In the genomic region with DNA sequence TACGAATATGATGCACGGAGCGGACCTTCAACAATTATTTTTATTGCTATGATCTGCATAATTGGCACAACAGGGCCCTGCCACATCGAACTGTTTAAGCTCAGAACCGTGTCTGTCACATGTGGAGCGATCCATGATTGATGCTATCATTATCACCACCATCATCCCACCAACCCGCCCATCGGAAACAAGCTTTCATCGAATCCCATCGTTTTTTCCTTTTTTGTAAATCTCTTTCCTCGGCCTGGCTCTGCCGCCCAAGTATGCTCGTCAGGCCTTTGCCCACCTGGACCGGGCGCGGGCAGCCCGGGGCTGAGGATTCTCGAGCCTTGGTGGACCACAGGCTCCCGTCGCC, we compare ENCODE assay signal across 8 cellular contexts. TPM values are rescaled to one million over a fixed set of nuclear protein-coding genes. Genes with fewer than 3 reads are reported as not detected.
DNase-seq lines count a peak whose midpoint lies in the region; ATAC-seq and TF ChIP-seq lines count a peak whose summit lies in the region.

No MANE protein-coding gene starts in this region.

- H3K27ac ChIP-seq in iPS-20b (ENCODE audit: low read length) (no peak overlapping the region), transverse colon (peak overlapping the region in 3 of 4 donors; percentile 15 to 54 (median 27)), body of pancreas (no peak overlapping the region)

- peak overlapping the region; percentile 99 to 100 for H3K4me3 Mint-ChIP-seq in activated T-cell treated with anti-CD3 and anti-CD28 coated beads, Interleukin-2, amount 50 U/mL, for 72 hours
- H3K4me3 Mint-ChIP-seq in T-helper 17 cell: peak overlapping the region; percentile 97

- H3K27me3 ChIP-seq in iPS-20b (ENCODE audit: insufficient read depth, low read length) (no peaks in the 10 kb centered on the region), transverse colon (no peaks in the 10 kb centered on the region), body of pancreas (no peaks in the 10 kb centered on the region)

- H3K36me3 ChIP-seq in iPS-20b (ENCODE audit: insufficient read depth, low read depth, low read length) (peaks cover 30% of the 10 kb centered on the region), transverse colon (peaks cover 0 to 16% (median 8%) of the 10 kb centered on the region in 4 donors), body of pancreas (replicated peaks in 1 of 2; ENCODE audit: insufficient read depth in 1 of 2, low read depth in 2 of 2) (peaks cover 6 to 9% of the 10 kb centered on the region in 2 donors)

- H3K4me1 ChIP-seq in iPS-20b (ENCODE audit: insufficient read depth, low read length) (0 out of 2 replicates have a peak, but pooled peaks cover 3% of the 10 kb centered on the region), transverse colon (peaks cover 3 to 16% (median 13%) of the 10 kb centered on the region in 4 donors), body of pancreas (peaks cover 11% of the 10 kb centered on the region)

- TF ChIP-seq CTCF in transverse colon (IDR thresholded peaks at IDR 0.05) (no peak), body of pancreas (IDR thresholded peaks at IDR 0.05) (no peak)

- peak in 1 of 2 donors; percentile 5 for ATAC-seq in activated T-cell treated with anti-CD3 and anti-CD28 coated beads, Interleukin-2, amount 50 U/mL, for 72 hours (replicated peaks in 1 of 2)
- ATAC-seq in T-helper 17 cell (peak; percentile 2), body of pancreas (no peak)

- in situ Hi-C loops in transverse colon (cut with MboI; ENCODE audit: low pct_ligation_motif_present in 1 of 4, low pct_unique_long_range_greater_than_20kb in 1 of 4, low sequenced_read_pairs in 3 of 4): no loop called here

- H3K27me3 Mint-ChIP-seq in activated T-cell treated with anti-CD3 and anti-CD28 coated beads, Interleukin-2, amount 50 U/mL, for 72 hours (ENCODE audit: low read depth): no peaks in the 10 kb centered on the region
- no peaks in the 10 kb centered on the region for H3K27me3 Mint-ChIP-seq in T-helper 17 cell

- H3K36me3 Mint-ChIP-seq in activated T-cell treated with anti-CD3 and anti-CD28 coated beads, Interleukin-2, amount 50 U/mL, for 72 hours (ENCODE audit: insufficient read depth in 2 of 2): peaks cover 0 to 5% of the 10 kb centered on the region in 2 donors
- H3K36me3 Mint-ChIP-seq in T-helper 17 cell (ENCODE audit: low read depth): no peaks in the 10 kb centered on the region

- H3K4me1 Mint-ChIP-seq in activated T-cell treated with anti-CD3 and anti-CD28 coated beads, Interleukin-2, amount 50 U/mL, for 72 hours (ENCODE audit: low read depth): peaks cover 18% of the 10 kb centered on the region
- peaks cover 13% of the 10 kb centered on the region for H3K4me1 Mint-ChIP-seq in T-helper 17 cell

- H3K9me3 Mint-ChIP-seq in activated T-cell treated with anti-CD3 and anti-CD28 coated beads, Interleukin-2, amount 50 U/mL, for 72 hours: no peaks in the 10 kb centered on the region

- H3K9ac ChIP-seq in iPS-20b (ENCODE audit: low read depth, low read length): no peak overlapping the region

- intact Hi-C loops in transverse colon (cut with DNase I; ENCODE audit: low total_unique reads) (no loop called here), body of pancreas (cut with DNase I) (no loop called here)

- WGBS in transverse colon (ENCODE audit: low coverage in 1 of 2), 2 donors: 8 to 30% methylated on average over 6 to 20 of the region's 20 CpGs
- WGBS in body of pancreas, 2 donors: 12 to 13% methylated on average over 17 to 20 of the region's 20 CpGs

- TF ChIP-seq EP300 in transverse colon (IDR thresholded peaks at IDR 0.05; ENCODE audit: low read depth): no peak

- H3K4me3 ChIP-seq in iPS-20b (ENCODE audit: low read length) (peak overlapping the region; percentile 66), transverse colon (peak overlapping the region in 2 of 4 donors; percentile 45 to 96), body of pancreas (no peak overlapping the region)

- peak overlapping the region; percentile 96 for H3K27ac Mint-ChIP-seq in activated T-cell treated with anti-CD3 and anti-CD28 coated beads, Interleukin-2, amount 50 U/mL, for 72 hours
- peak overlapping the region; percentile 93 for H3K27ac Mint-ChIP-seq in T-helper 17 cell

- TF ChIP-seq POLR2A in transverse colon (IDR thresholded peaks at IDR 0.05) (no peak), body of pancreas (IDR thresholded peaks at IDR 0.05) (no peak)

- H3K9me3 ChIP-seq in T-helper 17 cell (ENCODE audit: control insufficient read depth, low read length, poor library complexity, severe bottlenecking) (no peaks in the 10 kb centered on the region), iPS-20b (ENCODE audit: insufficient read depth, low read depth, low read length) (no peaks in the 10 kb centered on the region), transverse colon (no peaks in the 10 kb centered on the region), body of pancreas (no peaks in the 10 kb centered on the region)

- DNase-seq in activated T-cell treated with anti-CD3 and anti-CD28 coated beads, Interleukin-2, amount 50 U/mL, for 72 hours: no peak
- DNase-seq in activated T-cell treated with anti-CD3 and anti-CD28 coated beads, Interleukin-2, amount 50 U/mL, for 48 hours: no peak
- DNase-seq in T-helper 17 cell (no peak), transverse colon (no peak), 8988T (no peak), body of pancreas (no peak), SIG-M5 treated with dmso at 0.1 percent for 504 hours (lab: John Stamatoyannopoulos, UW; ENCODE audit: unreplicated experiment) (no peak)

RNA-seq across cellular contexts. Expression of gene DCAF15, which starts 0.5 kb away (rescaled TPM):
- 10 to 100 TPM; 62.9 to 79.8 TPM for total RNA-seq in activated T-cell treated with anti-CD3 and anti-CD28 coated beads, Interleukin-2, amount 50 U/mL, for 72 hours
- total RNA-seq in T-helper 17 cell (10 to 100 TPM; 88.2 to 95.8 TPM), transverse colon (10 to 100 TPM; 26.2 to 61.7 (median 35.8) TPM), body of pancreas (10 to 100 TPM in 1 of 2 donors, 1 to 10 TPM in 1; 7.0 to 20.4 TPM)

RNA-seq across cellular contexts. Expression of gene PODNL1, which starts 13.6 kb away (rescaled TPM):
- total RNA-seq in activated T-cell treated with anti-CD3 and anti-CD28 coated beads, Interleukin-2, amount 50 U/mL, for 72 hours: under 1 TPM in 1 of 2 donors, not detected in 1; 0.81 TPM
- total RNA-seq in T-helper 17 cell (under 1 TPM in 1 of 2 donors, not detected in 1; 0.31 TPM), transverse colon (10 to 100 TPM in 1 of 4 donors, 1 to 10 TPM in 3; 3.0 to 15.3 (median 3.2) TPM), body of pancreas (under 1 TPM in 1 of 2 donors, not detected in 1; 0.66 TPM)

RNA-seq across cellular contexts. Expression of gene CC2D1A, which starts 45.8 kb away (rescaled TPM):
- 10 to 100 TPM; 39.4 to 44.7 TPM for total RNA-seq in activated T-cell treated with anti-CD3 and anti-CD28 coated beads, Interleukin-2, amount 50 U/mL, for 72 hours
- 10 to 100 TPM; 22.5 to 24.4 TPM for total RNA-seq in T-helper 17 cell
- 100 to 1,000 TPM; 113 to 294 (median 177) TPM for total RNA-seq in transverse colon
- total RNA-seq in body of pancreas: 10 to 100 TPM; 35.5 to 52.1 TPM

RNA-seq across cellular contexts. Expression of gene BRME1, which starts 45.9 kb away (rescaled TPM):
- 10 to 100 TPM; 13.2 to 15.7 TPM for total RNA-seq in activated T-cell treated with anti-CD3 and anti-CD28 coated beads, Interleukin-2, amount 50 U/mL, for 72 hours
- total RNA-seq in T-helper 17 cell: 1 to 10 TPM in 1 of 2 donors, under 1 TPM in 1; 0.82 to 1.7 TPM
- total RNA-seq in transverse colon: 100 to 1,000 TPM in 1 of 4 donors, 1 to 10 TPM in 3; 5.2 to 102 (median 6.7) TPM
- 1 to 10 TPM; 3.0 to 4.9 TPM for total RNA-seq in body of pancreas

RNA-seq across cellular contexts. Expression of gene RFX1, which starts 54.3 kb away (rescaled TPM):
- 10 to 100 TPM; 11.4 to 11.9 TPM for total RNA-seq in activated T-cell treated with anti-CD3 and anti-CD28 coated beads, Interleukin-2, amount 50 U/mL, for 72 hours
- total RNA-seq in T-helper 17 cell: 10 to 100 TPM; 23.3 to 24.7 TPM
- total RNA-seq in transverse colon: 1 to 10 TPM; 3.7 to 9.0 (median 8.1) TPM
- 1 to 10 TPM; 3.9 to 7.6 TPM for total RNA-seq in body of pancreas

Comparison
In these comparisons a context has a peak if more than half of its experiments do, and no peak if none do; other contexts are left out.
1. H3K27ac ChIP-seq: peak in transverse colon (3 of 4); none in iPS-20b (single experiment) and body of pancreas (0 of 4).